In the genomic region with DNA sequence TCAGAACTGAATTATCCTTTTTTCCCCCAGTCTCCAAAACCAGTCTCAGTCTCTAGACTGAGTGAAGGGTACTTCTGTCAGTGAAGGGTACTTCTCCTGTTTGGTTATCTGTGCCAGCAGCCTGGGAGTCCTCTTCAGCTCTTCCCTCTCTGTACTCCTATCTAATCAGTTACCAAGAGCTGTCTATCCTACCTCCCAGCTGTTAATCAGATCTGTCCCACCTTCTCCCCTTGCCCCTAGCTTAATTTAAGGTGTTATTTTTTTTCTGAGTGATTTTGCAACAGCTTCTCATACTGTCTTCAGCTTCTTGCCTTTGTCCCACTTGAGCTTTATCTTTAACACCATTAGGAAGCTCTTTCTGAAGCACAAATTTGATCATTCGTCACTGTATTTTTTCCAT, we compare ENCODE assay signal across 1 cellular context.
TF ChIP-seq lines count a peak whose summit lies in the region.

No MANE protein-coding gene starts in this region.

TF ChIP-seq in WTC11, 78 proteins besides CTCF, POLR2A, EP300 and RAD21 (continued from another document):
- TF ChIP-seq ZNF532 (CRISPR knock-in tag; IDR thresholded peaks at IDR 0.05; ENCODE audit: borderline replicate concordance) (no peak), STAT6 (CRISPR knock-in tag; conservative IDR thresholded peaks at IDR 0.05; ENCODE audit: low read depth) (no peak), E2F5 (CRISPR knock-in tag; IDR thresholded peaks at IDR 0.05) (no peak), NFE2L1 (CRISPR knock-in tag; IDR thresholded peaks at IDR 0.05) (no peak), IRF2 (CRISPR knock-in tag; IDR thresholded peaks at IDR 0.05; ENCODE audit: borderline replicate concordance, low read depth) (no peak), HMGXB4 (CRISPR knock-in tag; IDR thresholded peaks at IDR 0.05) (no peak), MYBL2 (CRISPR knock-in tag; IDR thresholded peaks at IDR 0.05) (no peak), AR (CRISPR knock-in tag; IDR thresholded peaks at IDR 0.05) (no peak), KAT7 (CRISPR knock-in tag; IDR thresholded peaks at IDR 0.05; ENCODE audit: borderline replicate concordance) (no peak), RELA (CRISPR knock-in tag; IDR thresholded peaks at IDR 0.05; ENCODE audit: borderline replicate concordance) (no peak), ZNF423 (CRISPR knock-in tag; IDR thresholded peaks at IDR 0.05) (no peak), ELF4 (CRISPR knock-in tag; IDR thresholded peaks at IDR 0.05; ENCODE audit: low read depth) (no peak)
- TF ChIP-seq, protein P1, sequence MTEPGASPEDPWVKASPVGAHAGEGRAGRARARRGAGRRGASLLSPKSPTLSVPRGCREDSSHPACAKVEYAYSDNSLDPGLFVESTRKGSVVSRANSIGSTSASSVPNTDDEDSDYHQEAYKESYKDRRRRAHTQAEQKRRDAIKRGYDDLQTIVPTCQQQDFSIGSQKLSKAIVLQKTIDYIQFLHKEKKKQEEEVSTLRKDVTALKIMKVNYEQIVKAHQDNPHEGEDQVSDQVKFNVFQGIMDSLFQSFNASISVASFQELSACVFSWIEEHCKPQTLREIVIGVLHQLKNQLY (CRISPR knock-in tag; IDR thresholded peaks at IDR 0.05): no peak
TF ChIP-seq in WTC11: peak in this region for 0.
